16 cellular contexts compared by ENCODE assay signal in genomic region chr22:46393791-46394333, GRCh38. TPM values are rescaled to one million over a fixed set of nuclear protein-coding genes. Genes with fewer than 3 reads are reported as not detected.
A peak's percentile ranks its signal among the peaks of the same experiment; 100 is the strongest.
DNase-seq lines count a peak whose midpoint lies in the region; ATAC-seq and TF ChIP-seq lines count a peak whose summit lies in the region.
"Had no signal": no experiment of that assay in that cellular context is flagged by ENCODE, and none has a peak within 500 bp of the region (broad histone marks: within the 10 kb centered on the region; RNA-seq: fewer than 3 reads in every experiment).

No MANE protein-coding gene starts in this region.

- H3K9me3 Mint-ChIP-seq in activated naive CD4-positive, alpha-beta T cell treated with anti-CD3 and anti-CD28 coated beads, Interleukin-2, amount 50 U/mL, for 24 hours = no peaks in the 10 kb centered on the region
- H3K9me3 Mint-ChIP-seq in effector memory CD8-positive, alpha-beta T cell = no peaks in the 10 kb centered on the region
- H3K9me3 Mint-ChIP-seq in type B pancreatic cell = no peaks in the 10 kb centered on the region
- H3K9me3 Mint-ChIP-seq: CD4-positive, alpha-beta memory T cell; HFFc6 had no signal

- peaks cover 5% of the 10 kb centered on the region for H3K4me1 Mint-ChIP-seq in activated naive CD4-positive, alpha-beta T cell treated with anti-CD3 and anti-CD28 coated beads, Interleukin-2, amount 50 U/mL, for 24 hours
- H3K4me1 Mint-ChIP-seq in effector memory CD8-positive, alpha-beta T cell (ENCODE audit: low read depth in 2 of 2) = peaks cover 5 to 9% of the 10 kb centered on the region in 2 donors
- H3K4me1 Mint-ChIP-seq in type B pancreatic cell (ENCODE audit: unreplicated experiment) = peaks cover 7% of the 10 kb centered on the region

- peak overlapping the region; percentile 11 for H3K4me3 Mint-ChIP-seq in activated naive CD4-positive, alpha-beta T cell treated with anti-CD3 and anti-CD28 coated beads, Interleukin-2, amount 50 U/mL, for 24 hours
- H3K4me3 Mint-ChIP-seq in effector memory CD8-positive, alpha-beta T cell = peak overlapping the region; percentile 11 to 50
- H3K4me3 Mint-ChIP-seq in type B pancreatic cell = no peak overlapping the region
- H3K4me3 Mint-ChIP-seq: HFFc6 had no signal

- no peak overlapping the region for H3K27ac Mint-ChIP-seq in activated naive CD4-positive, alpha-beta T cell treated with anti-CD3 and anti-CD28 coated beads, Interleukin-2, amount 50 U/mL, for 24 hours
- peak overlapping the region in 1 of 2 donors; percentile 67 for H3K27ac Mint-ChIP-seq in effector memory CD8-positive, alpha-beta T cell
- H3K27ac Mint-ChIP-seq in type B pancreatic cell = peak overlapping the region; percentile 49
- H3K27ac Mint-ChIP-seq: HFFc6 had no signal

- no peaks in the 10 kb centered on the region for H3K36me3 Mint-ChIP-seq in activated naive CD4-positive, alpha-beta T cell treated with anti-CD3 and anti-CD28 coated beads, Interleukin-2, amount 50 U/mL, for 24 hours
- no peaks in the 10 kb centered on the region for H3K36me3 Mint-ChIP-seq in effector memory CD8-positive, alpha-beta T cell (ENCODE audit: insufficient read depth)
- H3K36me3 Mint-ChIP-seq in type B pancreatic cell = no peaks in the 10 kb centered on the region
- H3K36me3 Mint-ChIP-seq: CD4-positive, alpha-beta memory T cell had no signal

- H3K27me3 Mint-ChIP-seq in activated naive CD4-positive, alpha-beta T cell treated with anti-CD3 and anti-CD28 coated beads, Interleukin-2, amount 50 U/mL, for 24 hours = no peaks in the 10 kb centered on the region
- H3K27me3 Mint-ChIP-seq in effector memory CD8-positive, alpha-beta T cell = peaks cover 19 to 32% of the 10 kb centered on the region in 2 donors
- H3K27me3 Mint-ChIP-seq in type B pancreatic cell = no peaks in the 10 kb centered on the region

- TF ChIP-seq CTCF in type B pancreatic cell (conservative IDR thresholded peaks at IDR 0.05) = no peak

- DNase-seq in activated naive CD4-positive, alpha-beta T cell treated with anti-CD3 and anti-CD28 coated beads, Interleukin-2, amount 50 U/mL, for 16 hours = no peak
- DNase-seq in SHP77 (lab: John Stamatoyannopoulos, UW) (peak; percentile 45 to 81), type B pancreatic cell (ENCODE audit: extremely low spot score, unreplicated experiment) (no peak), medulla oblongata (ENCODE audit: extremely low spot score) (no peak)
- no peak for DNase-seq in effector memory CD8-positive, alpha-beta T cell
- DNase-seq: BE2C; CD4-positive, alpha-beta memory T cell; HFFc6; NCI-H1417 treated with DMSO at 0.1 percent for 48 hours; NCI-H1930; NCI-H226; NCI-H524; PC-9 had no signal

- ATAC-seq in effector memory CD8-positive, alpha-beta T cell (replicated peaks) = peak; percentile 54
- ATAC-seq in GM21737 (IDR thresholded peaks at IDR 0.05; ENCODE audit: unreplicated experiment) (no peak), HG03469 (IDR thresholded peaks at IDR 0.05; ENCODE audit: unreplicated experiment) (no peak)

RNA-seq across cellular contexts. Expression of gene TRMU, which starts 58.3 kb away (rescaled TPM):
- total RNA-seq in type B pancreatic cell (ENCODE audit: low replicate concordance) = 46.6 and 68.4 TPM in 2 replicates

Comparison
In these comparisons a context has a peak if more than half of its experiments do, and no peak if none do; other contexts are left out.
1. DNase-seq: peak in SHP77 (2 of 2); none in activated naive CD4-positive, alpha-beta T cell treated with anti-CD3 and anti-CD28 coated beads, Interleukin-2, amount 50 U/mL, for 16 hours (single experiment), effector memory CD8-positive, alpha-beta T cell (0 of 3), type B pancreatic cell (single experiment) and medulla oblongata (single experiment).